In the genomic region with DNA sequence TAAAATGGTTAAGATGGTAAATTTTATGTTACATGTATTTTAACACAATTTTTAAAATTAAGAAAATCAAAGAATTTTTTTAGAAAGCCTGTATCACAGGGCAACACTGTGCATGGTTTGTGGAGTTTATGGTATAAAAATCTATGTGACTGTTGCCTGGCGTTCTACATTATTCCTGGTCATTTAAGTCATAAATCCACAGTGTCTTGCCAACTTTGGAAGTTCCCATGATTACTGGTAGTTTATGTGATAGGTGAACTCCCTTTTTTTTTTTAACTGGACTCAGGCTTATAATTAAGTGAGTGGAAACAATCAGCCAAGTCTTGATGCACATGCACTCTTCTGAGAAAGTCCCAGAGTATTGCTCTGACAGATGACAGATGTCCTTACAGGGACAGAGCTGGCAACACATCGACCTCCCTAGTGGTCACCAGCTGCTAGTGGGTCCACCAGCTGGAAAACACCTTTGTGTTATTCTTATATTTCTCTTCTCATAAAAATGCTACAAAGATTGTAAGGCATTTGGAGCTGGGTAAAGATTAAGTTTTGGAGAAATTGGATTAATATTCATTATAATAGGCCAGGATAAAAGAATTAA, we compare ENCODE assay signal across 27 cellular contexts. TPM values are rescaled to one million over a fixed set of nuclear protein-coding genes. Genes with fewer than 3 reads are reported as not detected.
DNase-seq lines count a peak whose midpoint lies in the region; ATAC-seq, FAIRE-seq and TF ChIP-seq lines count a peak whose summit lies in the region.
"Had no signal": no experiment of that assay in that cellular context is flagged by ENCODE, and none has a peak within 500 bp of the region (broad histone marks: within the 10 kb centered on the region; RNA-seq: fewer than 3 reads in every experiment).

No MANE protein-coding gene starts in this region.

- no peaks in the 10 kb centered on the region for H3K9me3 ChIP-seq in HCT116 (ENCODE audit: control insufficient read depth in 1 of 2, insufficient read depth in 1 of 2, low read depth in 1 of 2, low read length in 2 of 2)
- H3K9me3 ChIP-seq in K562 (replicated peaks; ENCODE audit: control insufficient read depth, insufficient read depth, low read depth, low read length): no peaks in the 10 kb centered on the region
- no peaks in the 10 kb centered on the region for H3K9me3 ChIP-seq in mucosa of descending colon
- H3K9me3 ChIP-seq: ascending aorta, left lung, MG63, thoracic aorta, vagina had no signal

- no peak overlapping the region for H3K4me3 Mint-ChIP-seq in natural killer cell treated with Interleukin-12 subunit alpha and Interleukin-12 subunit beta and Interleukin-15 and Interleukin-18, amount 100 ng/mL, for 72 hours
- H3K4me3 Mint-ChIP-seq: activated naive CD8-positive, alpha-beta T cell treated with anti-CD3 and anti-CD28 coated beads, Interleukin-2, amount 10 ng/mL, durations not matched to agents 7 days and 5 days; CD8-positive, alpha-beta T cell had no signal

- no peaks in the 10 kb centered on the region for H3K9me2 ChIP-seq in HCT116 (ENCODE audit: insufficient read depth)

- no peaks in the 10 kb centered on the region for H3K9me1 ChIP-seq in K562 (ENCODE audit: control insufficient read depth, insufficient read depth, low read length)

- TF ChIP-seq CTCF in GM12865 (IDR thresholded peaks at IDR 0.05; ENCODE audit: insufficient read depth, low read depth, low read length, missing control alignments) (peak; percentile 4), HCT116 (IDR thresholded peaks at IDR 0.05 in 2 of 3, conservative IDR thresholded peaks at IDR 0.05 in 1 of 3; ENCODE audit: borderline replicate concordance in 1 of 3, insufficient read depth in 1 of 3, low read depth in 2 of 3, low read length in 2 of 3) (peak in 2 of 3 experiments; percentile 52 to 55; a peak in 4 of 6 replicates), K562 (IDR thresholded peaks at IDR 0.05 in 2 of 3, conservative IDR thresholded peaks at IDR 0.05 in 1 of 3; ENCODE audit: insufficient read depth in 2 of 3, low read depth in 1 of 3, low read length in 3 of 3) (no peak), mucosa of descending colon (IDR thresholded peaks at IDR 0.05) (no peak)

- H3K36me3 Mint-ChIP-seq in natural killer cell treated with Interleukin-12 subunit alpha and Interleukin-12 subunit beta and Interleukin-15 and Interleukin-18, amount 100 ng/mL, for 72 hours: no peaks in the 10 kb centered on the region
- H3K36me3 Mint-ChIP-seq: activated naive CD8-positive, alpha-beta T cell treated with anti-CD3 and anti-CD28 coated beads, Interleukin-2, amount 10 ng/mL, durations not matched to agents 7 days and 5 days; CD8-positive, alpha-beta T cell had no signal

- TF ChIP-seq POLR2A in HCT116 (IDR thresholded peaks at IDR 0.05; ENCODE audit: borderline replicate concordance, extremely low read depth, insufficient read depth, insufficient read length) (no peak), K562 (conservative IDR thresholded peaks at IDR 0.05) (no peak)

- H3K36me3 ChIP-seq in HCT116 (ENCODE audit: control insufficient read depth in 1 of 2, insufficient read depth in 2 of 2, low read length in 2 of 2) (no peaks in the 10 kb centered on the region), K562 (ENCODE audit: control insufficient read depth, insufficient read depth, low read length) (no peaks in the 10 kb centered on the region), mucosa of descending colon (ENCODE audit: low read depth) (no peaks in the 10 kb centered on the region)
- H3K36me3 ChIP-seq: ascending aorta, left lung, MG63, thoracic aorta, vagina had no signal

- ATAC-seq in HCT116: peak; percentile 53; the same call in 1 of the 2 replicates
- ATAC-seq in K562: peak; percentile 54; the same call in 1 of the 3 replicates
- peak; percentile 71 for ATAC-seq in mucosa of descending colon
- no peak for ATAC-seq in HG03565 (IDR thresholded peaks at IDR 0.05; ENCODE audit: unreplicated experiment)
- ATAC-seq in GM18498 (IDR thresholded peaks at IDR 0.05; ENCODE audit: unreplicated experiment): no peak
- ATAC-seq in natural killer cell treated with Interleukin-12 subunit alpha and Interleukin-12 subunit beta and Interleukin-15 and Interleukin-18, amount 100 ng/mL, for 72 hours: no peak
- ATAC-seq: CD8-positive, alpha-beta T cell; left lung; stimulated activated naive CD8-positive, alpha-beta T cell treated with anti-CD3 and anti-CD28 coated beads, Interleukin-15, Interleukin-2, amounts not matched to agents 100 U/mL and 50 U/mL, for 24 hours had no signal

- WGBS in K562 (ENCODE audit: insufficient coverage, low coverage, missing lambda C conversion rate): 48% methylated on average over 2 of the region's 2 CpGs

- H3K79me2 ChIP-seq in HCT116 (ENCODE audit: insufficient read depth, low read length) (no peaks in the 10 kb centered on the region), K562 (ENCODE audit: control insufficient read depth, insufficient read depth, low read length) (no peaks in the 10 kb centered on the region)

- no peaks in the 10 kb centered on the region for H3K27me3 Mint-ChIP-seq in natural killer cell treated with Interleukin-12 subunit alpha and Interleukin-12 subunit beta and Interleukin-15 and Interleukin-18, amount 100 ng/mL, for 72 hours

- in situ Hi-C loops in K562 (cut with MboI): no loop called here

- intact Hi-C loops in HCT116 (cut with micrococcal nuclease): no loop called here
- intact Hi-C loops in K562 (cut with micrococcal nuclease): no loop called here
- intact Hi-C loops in mucosa of descending colon (cut with DNase I, micrococcal nuclease): no loop called here

- H3K9ac ChIP-seq in HCT116 (ENCODE audit: low read length) (no peak overlapping the region), K562 (ENCODE audit: insufficient read depth in 1 of 2, low read depth in 2 of 2, low read length in 2 of 2) (no peak overlapping the region)

- BruUV-seq in HCT116 (replicated peaks; lab: Mats Ljungman, UMichigan) (no TSS peak), K562 (replicated peaks; lab: Mats Ljungman, UMichigan) (no TSS peak)

- TF ChIP-seq RAD21 in HCT116 (IDR thresholded peaks at IDR 0.05; ENCODE audit: low read depth) (0 out of 2 replicates have a peak, but pooled peaks have one; percentile 2), K562 (CRISPR knock-in tag; conservative IDR thresholded peaks at IDR 0.05 in 1 of 2, IDR thresholded peaks at IDR 0.05 in 1 of 2) (no peak)

- H3K4me1 ChIP-seq in HCT116 (ENCODE audit: control insufficient read depth in 1 of 2, insufficient read depth in 2 of 2, low read length in 2 of 2) (peaks cover 2 to 22% of the 10 kb centered on the region in 2 experiments; a peak in 3 of 4 replicates), K562 (replicated peaks in 1 of 2; ENCODE audit: control insufficient read depth in 2 of 2, insufficient read depth in 2 of 2, low read length in 2 of 2) (no peaks in the 10 kb centered on the region; a peak in 2 of 5 replicates), mucosa of descending colon (ENCODE audit: low read depth) (peaks cover 15% of the 10 kb centered on the region)
- H3K4me1 ChIP-seq: ascending aorta, vagina had no signal

- peak overlapping the region; percentile 14 for H2AFZ ChIP-seq in HCT116 (ENCODE audit: low read depth, low read length, poor library complexity, severe bottlenecking)
- H2AFZ ChIP-seq in K562 (ENCODE audit: low read depth, low read length): no peak overlapping the region

- H3K4me3 ChIP-seq in GM12865 (ENCODE audit: low read depth, low read length): no peak overlapping the region
- H3K4me3 ChIP-seq in HCT116 (replicated peaks in 1 of 2; ENCODE audit: low read depth in 1 of 2, low read length in 2 of 2): no peak overlapping the region
- no peak overlapping the region for H3K4me3 ChIP-seq in K562
- H3K4me3 ChIP-seq in mucosa of descending colon: no peak overlapping the region
- H3K4me3 ChIP-seq: ascending aorta, left lung, MG63, thoracic aorta, vagina had no signal

- no peaks in the 10 kb centered on the region for H3K9me3 Mint-ChIP-seq in natural killer cell treated with Interleukin-12 subunit alpha and Interleukin-12 subunit beta and Interleukin-15 and Interleukin-18, amount 100 ng/mL, for 72 hours
- H3K9me3 Mint-ChIP-seq: activated naive CD8-positive, alpha-beta T cell treated with anti-CD3 and anti-CD28 coated beads, Interleukin-2, amount 10 ng/mL, durations not matched to agents 7 days and 5 days; CD8-positive, alpha-beta T cell had no signal

- H3K27me3 ChIP-seq in HCT116 (ENCODE audit: insufficient read depth, low read length): no peaks in the 10 kb centered on the region
- no peaks in the 10 kb centered on the region for H3K27me3 ChIP-seq in K562 (ENCODE audit: control insufficient read depth in 2 of 2, insufficient read depth in 2 of 2, low read length in 2 of 2)
- H3K27me3 ChIP-seq: ascending aorta, left lung, MG63, vagina had no signal

- FAIRE-seq in K562 (lab: Jason Lieb, UNC): no peak
- FAIRE-seq: endothelial cell of umbilical vein had no signal

- no peak overlapping the region for H3K27ac Mint-ChIP-seq in natural killer cell treated with Interleukin-12 subunit alpha and Interleukin-12 subunit beta and Interleukin-15 and Interleukin-18, amount 100 ng/mL, for 72 hours
- H3K27ac Mint-ChIP-seq: activated naive CD8-positive, alpha-beta T cell treated with anti-CD3 and anti-CD28 coated beads, Interleukin-2, amount 10 ng/mL, durations not matched to agents 7 days and 5 days; CD8-positive, alpha-beta T cell had no signal

- no peak for DNase-seq in GM12865 (ENCODE audit: low read depth)
- no peak for DNase-seq in HCT116 (ENCODE audit: low read depth, low spot score)
- no peak for DNase-seq in K562 (ENCODE audit: extremely low read depth in 1 of 4, low spot score in 3 of 4)
- no peak for DNase-seq in mucosa of descending colon
- no peak for DNase-seq in NCI-H526 (lab: John Stamatoyannopoulos, UW)
- no peak for DNase-seq in natural killer cell treated with Interleukin-12 subunit alpha and Interleukin-12 subunit beta and Interleukin-15 and Interleukin-18, amount 100 ng/mL, for 72 hours (ENCODE audit: low spot score)
- DNase-seq: activated effector memory CD4-positive, alpha-beta T cell treated with anti-CD3 and anti-CD28 coated beads, Interleukin-2, amount 50 U/mL, for 16 hours; activated naive CD8-positive, alpha-beta T cell treated with anti-CD3 and anti-CD28 coated beads, Interleukin-2, amount 10 ng/mL, durations not matched to agents 7 days and 5 days; CD8-positive, alpha-beta T cell; central memory CD4-positive, alpha-beta T cell; DMS153; GOT3; left lung; mesendoderm; MG63; NCI-H1105 treated with DMSO at 0.1 percent for 48 hours; NCI-H2029; NCI-H345; nucleus accumbens; Right ventricle myocardium superior; stimulated activated naive CD8-positive, alpha-beta T cell treated with anti-CD3 and anti-CD28 coated beads, Interleukin-15, Interleukin-2, amounts not matched to agents 100 U/mL and 50 U/mL, for 24 hours had no signal

- H4K20me1 ChIP-seq in HCT116 (ENCODE audit: insufficient read depth): no peaks in the 10 kb centered on the region
- no peaks in the 10 kb centered on the region for H4K20me1 ChIP-seq in K562 (replicated peaks; ENCODE audit: control insufficient read depth, insufficient read depth, low read length)

- no peaks in the 10 kb centered on the region for H3K4me1 Mint-ChIP-seq in natural killer cell treated with Interleukin-12 subunit alpha and Interleukin-12 subunit beta and Interleukin-15 and Interleukin-18, amount 100 ng/mL, for 72 hours (ENCODE audit: low read depth in 2 of 2)
- H3K4me1 Mint-ChIP-seq: activated naive CD8-positive, alpha-beta T cell treated with anti-CD3 and anti-CD28 coated beads, Interleukin-2, amount 10 ng/mL, durations not matched to agents 7 days and 5 days had no signal

- H3K4me2 ChIP-seq in HCT116 (ENCODE audit: low read length) (no peak overlapping the region), K562 (ENCODE audit: insufficient read depth, low read length) (no peak overlapping the region)

- no peak for TF ChIP-seq EP300 in K562 (IDR thresholded peaks at IDR 0.05; ENCODE audit: low read length)

- H3K27ac ChIP-seq in HCT116 (ENCODE audit: low read depth, low read length) (no peak overlapping the region), K562 (ENCODE audit: extremely low read depth, low read depth, low read length) (no peak overlapping the region)
- H3K27ac ChIP-seq: ascending aorta, left lung, thoracic aorta, vagina had no signal

- RAD21 ChIA-PET in HCT116 (lab: Charles Lee; ENCODE audit: low non-redundant PET in 1 of 2, low total read pairs in 2 of 2, uncharacterized antibody in 2 of 2, unreplicated experiment in 2 of 2): no interaction called here

- POLR2A ChIA-PET in HCT116 (lab: Charles Lee) (interaction anchor here (0.7 to 1.1 kb wide), 2 partner anchors 9 to 10 kb away, joined by 4 read pairs; no protein-coding TSS in a partner anchor), K562 (lab: Yijun Ruan, JAX) (no interaction called here)

- CTCF ChIA-PET in HCT116 (lab: Charles Lee): no interaction called here
- CTCF ChIA-PET in K562 (lab: Yijun Ruan, JAX; ENCODE audit: low intra/inter-chr PET ratio): no interaction called here

RNA-seq across cellular contexts. Expression of a gene that starts 8.8 kb away (rescaled TPM):
- 74.7 TPM for total RNA-seq in HCT116 (2021; ENCODE audit: unreplicated experiment)
- 55.0 and 72.1 TPM in 2 replicates for polyA plus RNA-seq in HCT116 (2012)
- total RNA-seq in K562 (2011; cell fraction: chromatin; rRNA removed; ENCODE audit: low replicate concordance): 5.1 and 6.2 TPM in 2 replicates
- 3.3 and 3.8 TPM in 2 replicates for total RNA-seq in K562 (2011; cell fraction: nucleolus; rRNA removed)
- 4.1 and 5.1 TPM in 2 replicates for total RNA-seq in K562 (2011; cell fraction: nucleoplasm; rRNA removed)
- 9.2 and 10.2 TPM in 2 replicates for total RNA-seq in K562 (2014; rRNA removed)
- total RNA-seq in K562 (2014; rRNA removed; fragmentation: Illumina TruSeq; extraction: Trizol): 13.6 and 13.8 TPM in 2 replicates
- 13.8 and 15.3 TPM in 2 replicates for total RNA-seq in K562 (2015; rRNA removed; fragmentation: Illumina TruSeq; extraction: Trizol)
- 9.0 and 9.1 TPM in 2 replicates for total RNA-seq in K562 (2021)
- polyA plus RNA-seq in K562 (2011; rRNA removed): 19.2 and 19.6 TPM in 2 replicates
- 11.3 and 16.5 TPM in 2 replicates for polyA plus RNA-seq in K562 (2011; cell fraction: cytosol; rRNA removed)
- polyA plus RNA-seq in K562 (2011; cell fraction: nucleus; rRNA removed): 7.0 and 12.2 TPM in 2 replicates
- 12.3 and 16.5 TPM in 2 replicates for polyA plus RNA-seq in K562 (2012)
- polyA plus RNA-seq in K562 (2014; fragmentation: Illumina TruSeq; extraction: Trizol): 12.4 and 14.6 TPM in 2 replicates
- polyA plus RNA-seq in K562 (2014; fragmentation: Nextera tagmentation; extraction: Ambion mirVana): 10 to 100 TPM; 12.0 to 16.0 TPM
- polyA plus RNA-seq in K562 (2014; rRNA removed): 11.2 and 11.6 TPM in 2 replicates
- 16.5 and 19.9 TPM in 2 replicates for polyA minus RNA-seq in K562 (2011; rRNA and poly(A)+ RNA removed)
- polyA minus RNA-seq in K562 (2011; cell fraction: cytosol; rRNA and poly(A)+ RNA removed): 5.0 and 6.6 TPM in 2 replicates
- polyA minus RNA-seq in K562 (2011; cell fraction: nucleus; rRNA and poly(A)+ RNA removed): 2.8 and 8.0 TPM in 2 replicates
- 10 to 100 TPM; 18.8 to 25.2 (median 20.7) TPM for total RNA-seq in mucosa of descending colon
- 10 to 100 TPM; 11.4 to 14.5 TPM for total RNA-seq in natural killer cell treated with Interleukin-12 subunit alpha and Interleukin-12 subunit beta and Interleukin-15 and Interleukin-18, amount 100 ng/mL, for 72 hours

RNA-seq across cellular contexts. Expression of a gene that starts 40.1 kb away (rescaled TPM):
- total RNA-seq in HCT116 (2021; ENCODE audit: unreplicated experiment) (44.2 TPM), K562 (2014; rRNA removed) (24.0 and 39.9 TPM in 2 replicates), K562 (2014; rRNA removed; fragmentation: Illumina TruSeq; extraction: Trizol) (40.0 and 43.5 TPM in 2 replicates), K562 (2015; rRNA removed; fragmentation: Illumina TruSeq; extraction: Trizol) (37.4 and 39.0 TPM in 2 replicates), K562 (2021) (21.6 and 23.4 TPM in 2 replicates), mucosa of descending colon (10 to 100 TPM; 45.7 to 75.8 (median 46.7) TPM)
- polyA plus RNA-seq in HCT116 (2012): 9.4 and 13.3 TPM in 2 replicates
- 5.1 and 25.0 TPM in 2 replicates for total RNA-seq in K562 (2011; cell fraction: chromatin; rRNA removed; ENCODE audit: low replicate concordance)
- 3.5 and 4.9 TPM in 2 replicates for total RNA-seq in K562 (2011; cell fraction: nucleolus; rRNA removed)
- total RNA-seq in K562 (2011; cell fraction: nucleoplasm; rRNA removed): 8.1 and 11.5 TPM in 2 replicates
- polyA plus RNA-seq in K562 (2011; rRNA removed) (10.6 and 14.9 TPM in 2 replicates), K562 (2014; fragmentation: Illumina TruSeq; extraction: Trizol) (21.3 and 26.4 TPM in 2 replicates), K562 (2014; fragmentation: Nextera tagmentation; extraction: Ambion mirVana) (1 to 10 TPM; 8.2 to 9.2 TPM), K562 (2014; rRNA removed) (12.7 and 15.5 TPM in 2 replicates)
- 1.9 and 3.7 TPM in 2 replicates for polyA plus RNA-seq in K562 (2011; cell fraction: cytosol; rRNA removed)
- 5.5 and 6.3 TPM in 2 replicates for polyA plus RNA-seq in K562 (2011; cell fraction: nucleus; rRNA removed)
- 15.6 and 19.0 TPM in 2 replicates for polyA plus RNA-seq in K562 (2012)
- 32.3 and 40.0 TPM in 2 replicates for polyA minus RNA-seq in K562 (2011; rRNA and poly(A)+ RNA removed)
- 19.4 and 19.6 TPM in 2 replicates for polyA minus RNA-seq in K562 (2011; cell fraction: cytosol; rRNA and poly(A)+ RNA removed)
- 6.3 and 13.2 TPM in 2 replicates for polyA minus RNA-seq in K562 (2011; cell fraction: nucleus; rRNA and poly(A)+ RNA removed)
- total RNA-seq in natural killer cell treated with Interleukin-12 subunit alpha and Interleukin-12 subunit beta and Interleukin-15 and Interleukin-18, amount 100 ng/mL, for 72 hours: 10 to 100 TPM; 26.3 to 32.1 TPM

Comparison
In these comparisons a context has a peak if more than half of its experiments do, and no peak if none do; other contexts are left out.
1. CTCF ChIP-seq: peak in GM12865 (single experiment) and HCT116 (2 of 3); none in K562 (0 of 3) and mucosa of descending colon (single experiment).
2. ATAC-seq: peak in HCT116 (single experiment), K562 (single experiment) and mucosa of descending colon (single experiment); none in HG03565 (single experiment), GM18498 (single experiment) and natural killer cell treated with Interleukin-12 subunit alpha and Interleukin-12 subunit beta and Interleukin-15 and Interleukin-18, amount 100 ng/mL, for 72 hours (0 of 2).